Comparison of ENCODE assay signal across 8 cellular contexts in genomic region chr10:23438547-23439451, GRCh38. TPM values are rescaled to one million over a fixed set of nuclear protein-coding genes. Genes with fewer than 3 reads are reported as not detected.
DNase-seq lines count a peak whose midpoint lies in the region; ATAC-seq and TF ChIP-seq lines count a peak whose summit lies in the region.

A gene with protein sequence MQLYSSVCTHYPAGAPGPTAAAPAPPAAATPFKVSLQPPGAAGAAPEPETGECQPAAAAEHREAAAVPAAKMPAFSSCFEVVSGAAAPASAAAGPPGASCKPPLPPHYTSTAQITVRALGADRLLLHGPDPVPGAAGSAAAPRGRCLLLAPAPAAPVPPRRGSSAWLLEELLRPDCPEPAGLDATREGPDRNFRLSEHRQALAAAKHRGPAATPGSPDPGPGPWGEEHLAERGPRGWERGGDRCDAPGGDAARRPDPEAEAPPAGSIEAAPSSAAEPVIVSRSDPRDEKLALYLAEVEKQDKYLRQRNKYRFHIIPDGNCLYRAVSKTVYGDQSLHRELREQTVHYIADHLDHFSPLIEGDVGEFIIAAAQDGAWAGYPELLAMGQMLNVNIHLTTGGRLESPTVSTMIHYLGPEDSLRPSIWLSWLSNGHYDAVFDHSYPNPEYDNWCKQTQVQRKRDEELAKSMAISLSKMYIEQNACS (plus strand): TSS chr10:23439075. CDS start chr10:23439458, 383 bp downstream.

- TF ChIP-seq CTCF in foreskin keratinocyte (conservative IDR thresholded peaks at IDR 0.05): peak; percentile 34

- no peaks in the 10 kb centered on the region for H3K36me3 ChIP-seq in neuron (ENCODE audit: insufficient read depth, low read length)

- DNase-seq in ELR (ENCODE audit: low read depth) (peak; percentile 94), GOT3 (lab: John Stamatoyannopoulos, UW) (peak; percentile 86), LHCN-M2 (ENCODE audit: low read depth) (peak; percentile 87), SIG-M5 (lab: John Stamatoyannopoulos, UW) (peak; percentile 5), foreskin keratinocyte (peak; percentile 67 to 78), stromal cell of bone marrow (ENCODE audit: low read depth) (peak; percentile 84)
- DNase-seq in activated gamma-delta T cell treated with anti-CD3 and anti-CD28 coated beads, Interleukin-2, amount 50 U/mL, for 16 hours (ENCODE audit: low read depth): peak; percentile 86

- H3K27ac ChIP-seq in foreskin keratinocyte: peak within 1 kb of the TSS; percentile 88

- no peaks in the 10 kb centered on the region for H3K9me3 ChIP-seq in neuron (ENCODE audit: low read length)

- peak within 1 kb of the TSS; percentile 36 for H2AFZ ChIP-seq in neuron (ENCODE audit: low read depth, low read length)

- peak within 1 kb of the TSS; percentile 49 for H3K4me3 ChIP-seq in neuron (ENCODE audit: low read length)

- H3K4me1 ChIP-seq in foreskin keratinocyte: no peaks in the 10 kb centered on the region
- peaks cover 15% of the 10 kb centered on the region for H3K4me1 ChIP-seq in neuron (ENCODE audit: insufficient read depth, low read length)

- H3K27me3 ChIP-seq in foreskin keratinocyte (no peaks in the 10 kb centered on the region), neuron (ENCODE audit: insufficient read depth, low read length) (no peaks in the 10 kb centered on the region)

- ATAC-seq in foreskin keratinocyte: peak; percentile 85

RNA-seq across cellular contexts. Expression of the gene that starts here (rescaled TPM):
- total RNA-seq in LHCN-M2 (2014; rRNA removed) (3.7 and 3.8 TPM in 2 replicates), foreskin keratinocyte (5.5 and 7.6 TPM in 2 replicates)
- 1.7 TPM for polyA plus RNA-seq in LHCN-M2 (2012)
- polyA plus RNA-seq in foreskin keratinocyte: 3.0 and 4.5 TPM in 2 replicates

Comparison
In these comparisons a context has a peak if more than half of its experiments do, and no peak if none do; other contexts are left out.
1. Peak in every context shown above with its lines: DNase-seq, ATAC-seq, H3K4me3 ChIP-seq and H3K27ac ChIP-seq.
2. DNase-seq: peak in every context shown above with its lines; median percentile 94 in ELR; 87 in LHCN-M2; 86 in GOT3; 86 in activated gamma-delta T cell treated with anti-CD3 and anti-CD28 coated beads, Interleukin-2, amount 50 U/mL, for 16 hours; 84 in stromal cell of bone marrow; 72 in foreskin keratinocyte; 5 in SIG-M5.